35 cellular contexts compared by ENCODE assay signal in genomic region chr12:54634795-54635194, GRCh38. TPM values are rescaled to one million over a fixed set of nuclear protein-coding genes. Genes with fewer than 3 reads are reported as not detected.
"Had no signal": no experiment of that assay in that cellular context is flagged by ENCODE, and none has a peak within 500 bp of the region (broad histone marks: within the 10 kb centered on the region; RNA-seq: fewer than 3 reads in every experiment).

LACRT (minus strand) TSS chr12:54634895; CDS start chr12:54634841, 54 bp downstream.

- ATAC-seq: activated CD4-positive, alpha-beta T cell treated with anti-CD3 and anti-CD28 coated beads for 36 hours; activated CD8-positive, alpha-beta T cell treated with anti-CD3 and anti-CD28 coated beads, Interleukin-2, amount 10 ng/mL, durations not matched to agents 7 days and 5 days; activated T-cell treated with anti-CD3 and anti-CD28 coated beads, Interleukin-2, amount 50 U/mL, for 4 hours; activated T-helper 17 cell treated with anti-CD3 and anti-CD28 coated beads, Interleukin-2, amount 50 U/mL, for 72 hours; foreskin keratinocyte; gastrocnemius medialis had no signal

- H3K27ac ChIP-seq: brain microvascular endothelial cell, coronary artery, dorsolateral prefrontal cortex, esophagus muscularis mucosa, foreskin keratinocyte, gastrocnemius medialis had no signal

- H3K27me3 ChIP-seq: brain microvascular endothelial cell, foreskin keratinocyte, gastrocnemius medialis had no signal

- H3K4me3 ChIP-seq: coronary artery, dorsolateral prefrontal cortex, esophagus muscularis mucosa, gastrocnemius medialis had no signal

- H3K36me3 Mint-ChIP-seq: activated CD4-positive, alpha-beta memory T cell treated with anti-CD3 and anti-CD28 coated beads for 36 hours; activated naive CD8-positive, alpha-beta T cell had no signal

- DNase-seq: activated CD4-positive, alpha-beta memory T cell treated with anti-CD3 and anti-CD28 coated beads for 36 hours; activated CD4-positive, alpha-beta T cell treated with anti-CD3 and anti-CD28 coated beads for 36 hours; activated CD4-positive, alpha-beta T cell treated with anti-CD3 and anti-CD28 coated beads, Interleukin-2, amount 10 ng/mL, durations not matched to agents 24 days and 14 days; activated CD4-positive, CD25-positive, alpha-beta regulatory T cell; activated CD4-positive, CD25-positive, alpha-beta regulatory T cell treated with anti-CD3 and anti-CD28 coated beads, Interleukin-2, amount 50 U/mL, for 72 hours; activated CD8-positive, alpha-beta T cell treated with anti-CD3 and anti-CD28 coated beads, Interleukin-2, amount 10 ng/mL, durations not matched to agents 7 days and 5 days; activated effector memory CD4-positive, alpha-beta T cell treated with Interleukin-2 at 50 U/mL for 16 hours; activated gamma-delta T cell treated with Interleukin-2 at 50 U/mL for 16 hours; activated naive CD4-positive, alpha-beta T cell treated with anti-CD3 and anti-CD28 coated beads, Interleukin-2, amount 50 U/mL, for 16 hours; activated naive CD4-positive, alpha-beta T cell treated with Interleukin-2 at 50 U/mL for 16 hours; activated T-cell treated with anti-CD3 and anti-CD28 coated beads for 4 hours; activated T-cell treated with anti-CD3 and anti-CD28 coated beads, Interleukin-2, amount 50 U/mL, for 4 hours; amniotic stem cell; anterior cingulate cortex; brain microvascular endothelial cell; dorsolateral prefrontal cortex; effector memory CD4-positive, alpha-beta T cell; erythroblast; foreskin keratinocyte; gastrocnemius medialis; glutamatergic neuron; T-helper 2 cell had no signal

- H3K9me3 ChIP-seq: esophagus muscularis mucosa, gastrocnemius medialis had no signal

- H3K4me3 Mint-ChIP-seq: activated CD4-positive, alpha-beta memory T cell treated with anti-CD3 and anti-CD28 coated beads for 36 hours; activated CD4-positive, alpha-beta T cell treated with anti-CD3 and anti-CD28 coated beads for 36 hours; activated CD4-positive, alpha-beta T cell treated with anti-CD3 and anti-CD28 coated beads, Interleukin-2, amount 10 ng/mL, durations not matched to agents 24 days and 14 days; activated CD8-positive, alpha-beta T cell treated with anti-CD3 and anti-CD28 coated beads, Interleukin-2, amount 10 ng/mL, durations not matched to agents 7 days and 5 days; activated naive CD8-positive, alpha-beta T cell; activated T-cell treated with anti-CD3 and anti-CD28 coated beads, Interleukin-2, amount 50 U/mL, for 4 hours; activated T-helper 17 cell treated with anti-CD3 and anti-CD28 coated beads, Interleukin-2, amount 50 U/mL, for 72 hours; central memory CD8-positive, alpha-beta T cell; dendritic cell treated with granulocyte-macrophage colony-stimulating factor and Interleukin-4, amounts not matched to agents 40 ng/mL and 50 ng/mL, for 4 days; endodermal cell had no signal

- H3K36me3 ChIP-seq: brain microvascular endothelial cell, esophagus muscularis mucosa, gastrocnemius medialis had no signal

- H3K4me1 ChIP-seq: esophagus muscularis mucosa, foreskin keratinocyte had no signal

- H3K27me3 Mint-ChIP-seq: activated CD4-positive, alpha-beta T cell treated with anti-CD3 and anti-CD28 coated beads, Interleukin-2, amount 10 ng/mL, durations not matched to agents 24 days and 14 days had no signal

- H3K4me1 Mint-ChIP-seq: activated CD4-positive, alpha-beta T cell treated with anti-CD3 and anti-CD28 coated beads for 36 hours; activated CD4-positive, alpha-beta T cell treated with anti-CD3 and anti-CD28 coated beads, Interleukin-2, amount 10 ng/mL, durations not matched to agents 24 days and 14 days; activated T-helper 17 cell treated with anti-CD3 and anti-CD28 coated beads, Interleukin-2, amount 50 U/mL, for 72 hours had no signal

- H3K27ac Mint-ChIP-seq: activated CD4-positive, alpha-beta memory T cell treated with anti-CD3 and anti-CD28 coated beads for 36 hours; activated CD4-positive, alpha-beta T cell treated with anti-CD3 and anti-CD28 coated beads for 36 hours; activated CD4-positive, alpha-beta T cell treated with anti-CD3 and anti-CD28 coated beads, Interleukin-2, amount 10 ng/mL, durations not matched to agents 24 days and 14 days; activated CD8-positive, alpha-beta T cell treated with anti-CD3 and anti-CD28 coated beads, Interleukin-2, amount 10 ng/mL, durations not matched to agents 7 days and 5 days; activated naive CD8-positive, alpha-beta T cell; activated T-helper 17 cell treated with anti-CD3 and anti-CD28 coated beads, Interleukin-2, amount 50 U/mL, for 72 hours; dendritic cell treated with granulocyte-macrophage colony-stimulating factor and Interleukin-4, amounts not matched to agents 40 ng/mL and 50 ng/mL, for 4 days; endodermal cell had no signal

- H3K9me3 Mint-ChIP-seq: activated CD4-positive, alpha-beta memory T cell treated with anti-CD3 and anti-CD28 coated beads for 36 hours; activated CD4-positive, alpha-beta T cell treated with anti-CD3 and anti-CD28 coated beads, Interleukin-2, amount 10 ng/mL, durations not matched to agents 24 days and 14 days; activated T-cell treated with anti-CD3 and anti-CD28 coated beads, Interleukin-2, amount 50 U/mL, for 4 hours; activated T-helper 17 cell treated with anti-CD3 and anti-CD28 coated beads, Interleukin-2, amount 50 U/mL, for 72 hours; central memory CD8-positive, alpha-beta T cell; dendritic cell treated with granulocyte-macrophage colony-stimulating factor and Interleukin-4, amounts not matched to agents 40 ng/mL and 50 ng/mL, for 4 days had no signal

RNA-seq across cellular contexts. Expression of gene LACRT, which starts in this region (rescaled TPM):
- total RNA-seq: activated CD4-positive, alpha-beta memory T cell treated with anti-CD3 and anti-CD28 coated beads for 36 hours; activated CD4-positive, alpha-beta T cell treated with anti-CD3 and anti-CD28 coated beads for 36 hours; activated CD4-positive, alpha-beta T cell treated with anti-CD3 and anti-CD28 coated beads, Interleukin-2, amount 10 ng/mL, durations not matched to agents 24 days and 14 days; activated CD8-positive, alpha-beta T cell treated with anti-CD3 and anti-CD28 coated beads, Interleukin-2, amount 10 ng/mL, durations not matched to agents 7 days and 5 days; activated T-cell treated with anti-CD3 and anti-CD28 coated beads, Interleukin-2, amount 50 U/mL, for 4 hours; activated T-helper 17 cell treated with anti-CD3 and anti-CD28 coated beads, Interleukin-2, amount 50 U/mL, for 72 hours; astrocyte; bronchial epithelial cell; cardiac septum; cerebellum; dorsolateral prefrontal cortex; endodermal cell; esophagus muscularis mucosa; foreskin keratinocyte; gastrocnemius medialis; T-helper 1 cell treated with Interleukin-12 subunit alpha and Interleukin-12 subunit beta and Interleukin-4 antibody, amounts not matched to agents 30 ng/mL and 1 ng/mL, for 36 hours had no signal
- polyA plus RNA-seq: adipose tissue, foreskin keratinocyte had no signal
